In the genomic region with DNA sequence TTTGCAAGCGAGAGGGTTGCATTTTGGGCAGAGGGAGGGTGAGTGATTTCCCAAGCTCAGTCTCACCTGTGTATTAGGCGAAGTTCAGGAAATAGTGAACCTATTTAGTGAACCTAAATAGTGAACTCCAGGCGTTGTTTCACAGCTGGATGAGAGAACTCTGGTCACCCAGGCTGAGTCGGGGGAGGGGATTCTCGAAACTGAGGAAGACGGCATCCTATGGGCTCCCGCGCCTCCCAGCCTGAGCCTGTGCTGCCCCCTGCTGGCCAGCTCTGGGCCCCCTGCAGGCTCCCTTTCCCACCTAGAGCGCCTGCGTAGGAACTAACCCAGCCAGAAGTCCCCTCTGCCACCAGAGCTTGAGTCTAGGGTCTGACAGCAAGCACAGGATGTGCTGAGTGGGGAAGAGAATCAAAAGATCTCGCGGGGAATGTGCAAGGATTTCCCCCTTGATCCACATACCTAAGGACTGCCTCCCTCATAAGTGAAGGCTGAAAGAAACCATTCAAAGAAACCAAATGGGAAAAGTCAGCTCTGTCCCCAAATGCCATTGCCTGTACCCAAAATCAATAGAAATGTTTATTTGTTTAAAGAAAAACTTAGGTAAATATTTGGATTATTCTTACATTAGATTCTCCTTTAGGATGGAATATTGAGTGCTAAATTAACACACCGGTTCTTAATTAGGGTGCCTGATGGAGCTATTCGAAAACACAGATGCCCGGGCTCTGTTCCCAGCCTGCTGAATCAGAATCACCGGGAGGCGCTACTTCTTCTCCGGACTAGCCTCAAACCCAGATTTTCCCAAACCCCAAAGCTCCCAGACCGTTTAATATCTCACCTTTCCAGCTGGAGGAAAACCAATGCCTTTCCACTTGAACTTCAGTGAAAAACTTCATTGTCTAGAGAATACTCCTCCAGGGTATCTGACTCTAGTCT, we compare ENCODE assay signal across 8 cellular contexts. TPM values are rescaled to one million over a fixed set of nuclear protein-coding genes. Genes with fewer than 3 reads are reported as not detected.
A peak's percentile ranks its signal among the peaks of the same experiment; 100 is the strongest.
DNase-seq lines count a peak whose midpoint lies in the region; ATAC-seq, FAIRE-seq and TF ChIP-seq lines count a peak whose summit lies in the region.

No MANE protein-coding gene starts in this region.

- no peaks in the 10 kb centered on the region for H3K4me1 Mint-ChIP-seq in activated T-helper 17 cell treated with anti-CD3 and anti-CD28 coated beads, Interleukin-2, amount 50 U/mL, for 72 hours

- peaks cover 7% of the 10 kb centered on the region for H3K27me3 Mint-ChIP-seq in activated T-helper 17 cell treated with anti-CD3 and anti-CD28 coated beads, Interleukin-2, amount 50 U/mL, for 72 hours

- H3K27me3 ChIP-seq in foreskin keratinocyte (peaks cover 2% of the 10 kb centered on the region), pancreas (no peaks in the 10 kb centered on the region), tibial nerve (no peaks in the 10 kb centered on the region)

- DNase-seq in AG09319 (ENCODE audit: extremely low read depth, low read depth) (no peak), GM19239 (ENCODE audit: insufficient read length, low spot score) (peak; percentile 73), HTR-8/SVneo (ENCODE audit: insufficient read length, low spot score) (peak; percentile 86), RCC 7860 (ENCODE audit: low spot score) (peak; percentile 26), foreskin keratinocyte (peak; percentile 12 to 25), pancreas (peak; percentile 62 to 98 (median 86)), tibial nerve (ENCODE audit: low spot score in 2 of 2) (peak; percentile 26 to 58)

- H3K27ac ChIP-seq in foreskin keratinocyte (no peak overlapping the region), pancreas (no peak overlapping the region), tibial nerve (no peak overlapping the region)

- H3K9me3 ChIP-seq in pancreas (no peaks in the 10 kb centered on the region), tibial nerve (no peaks in the 10 kb centered on the region)

- intact Hi-C loops in pancreas (cut with DNase I) = loop anchor here in 1 of 3 donors (10.0 kb wide), 1 partner anchor 196 kb away; no protein-coding TSS in a partner anchor

- no peaks in the 10 kb centered on the region for H3K36me3 Mint-ChIP-seq in activated T-helper 17 cell treated with anti-CD3 and anti-CD28 coated beads, Interleukin-2, amount 50 U/mL, for 72 hours (ENCODE audit: low read depth)

- H3K36me3 ChIP-seq in pancreas (no peaks in the 10 kb centered on the region), tibial nerve (no peaks in the 10 kb centered on the region)

- H3K4me3 ChIP-seq in pancreas (no peak overlapping the region), tibial nerve (no peak overlapping the region)

- no peaks in the 10 kb centered on the region for H3K9me3 Mint-ChIP-seq in activated T-helper 17 cell treated with anti-CD3 and anti-CD28 coated beads, Interleukin-2, amount 50 U/mL, for 72 hours

- TF ChIP-seq CTCF in AG09319 (IDR thresholded peaks at IDR 0.05; ENCODE audit: low read depth, low read length) (peak; percentile 90), foreskin keratinocyte (conservative IDR thresholded peaks at IDR 0.05) (peak; percentile 91), pancreas (IDR thresholded peaks at IDR 0.05) (peak; percentile 91 to 93 (median 93)), tibial nerve (IDR thresholded peaks at IDR 0.05) (peak; percentile 69 to 88 (median 76))

- H3K4me3 Mint-ChIP-seq in activated T-helper 17 cell treated with anti-CD3 and anti-CD28 coated beads, Interleukin-2, amount 50 U/mL, for 72 hours = no peak overlapping the region

- TF ChIP-seq EP300 in tibial nerve (IDR thresholded peaks at IDR 0.05) = no peak

- peak; percentile 68 for FAIRE-seq in GM19239 (lab: Jason Lieb, UNC)
- FAIRE-seq in HTR-8/SVneo (lab: Jason Lieb, UNC) = no peak
- no peak for FAIRE-seq in RCC 7860 (lab: Jason Lieb, UNC)
- no peak for FAIRE-seq in pancreas (lab: Jason Lieb, UNC)

- 6 to 7% methylated on average over 19 of the region's 19 CpGs for WGBS in pancreas, 2 donors
- WGBS in tibial nerve, 2 donors = 12 to 14% methylated on average over 19 of the region's 19 CpGs

- TF ChIP-seq POLR2A in tibial nerve (IDR thresholded peaks at IDR 0.05) = no peak

- H3K27ac Mint-ChIP-seq in activated T-helper 17 cell treated with anti-CD3 and anti-CD28 coated beads, Interleukin-2, amount 50 U/mL, for 72 hours = no peak overlapping the region

- ATAC-seq in activated T-helper 17 cell treated with anti-CD3 and anti-CD28 coated beads, Interleukin-2, amount 50 U/mL, for 72 hours (replicated peaks) = peak; percentile 73
- ATAC-seq in foreskin keratinocyte (peak; percentile 87), pancreas (peak; percentile 98 to 100 (median 99))

- no peaks in the 10 kb centered on the region for H3K4me1 ChIP-seq in foreskin keratinocyte
- no peaks in the 10 kb centered on the region for H3K4me1 ChIP-seq in pancreas
- peaks cover 0 to 10% (median 4%) of the 10 kb centered on the region in 4 donors for H3K4me1 ChIP-seq in tibial nerve

RNA-seq across cellular contexts. Expression of a gene that starts 14.8 kb away (rescaled TPM):
- not detected for total RNA-seq in activated T-helper 17 cell treated with anti-CD3 and anti-CD28 coated beads, Interleukin-2, amount 50 U/mL, for 72 hours
- 13.6 and 14.2 TPM in 2 replicates for total RNA-seq in foreskin keratinocyte
- 10.1 and 13.0 TPM in 2 replicates for polyA plus RNA-seq in foreskin keratinocyte
- 10 to 100 TPM; 11.7 to 16.0 (median 14.1) TPM for total RNA-seq in pancreas
- polyA plus RNA-seq in pancreas = 10 to 100 TPM in 1 of 2 donors, 1 to 10 TPM in 1; 9.7 to 11.6 TPM
- under 1 TPM in 1 of 4 donors, not detected in 3; 0.60 TPM for total RNA-seq in tibial nerve

RNA-seq across cellular contexts. Expression of a gene that starts 34.3 kb away (rescaled TPM):
- not detected for total RNA-seq in activated T-helper 17 cell treated with anti-CD3 and anti-CD28 coated beads, Interleukin-2, amount 50 U/mL, for 72 hours
- total RNA-seq in foreskin keratinocyte (not detected in 2 replicates), pancreas (1 to 10 TPM in 1 of 6 donors, under 1 TPM in 3, not detected in 2; 0.09 to 1.0 (median 0.15) TPM), tibial nerve (under 1 TPM in 1 of 4 donors, not detected in 3; 0.20 TPM)
- polyA plus RNA-seq in foreskin keratinocyte (not detected in 2 replicates), pancreas (under 1 TPM; 0.04 to 0.14 TPM)
